8 cellular contexts compared by ENCODE assay signal in the genomic region with DNA sequence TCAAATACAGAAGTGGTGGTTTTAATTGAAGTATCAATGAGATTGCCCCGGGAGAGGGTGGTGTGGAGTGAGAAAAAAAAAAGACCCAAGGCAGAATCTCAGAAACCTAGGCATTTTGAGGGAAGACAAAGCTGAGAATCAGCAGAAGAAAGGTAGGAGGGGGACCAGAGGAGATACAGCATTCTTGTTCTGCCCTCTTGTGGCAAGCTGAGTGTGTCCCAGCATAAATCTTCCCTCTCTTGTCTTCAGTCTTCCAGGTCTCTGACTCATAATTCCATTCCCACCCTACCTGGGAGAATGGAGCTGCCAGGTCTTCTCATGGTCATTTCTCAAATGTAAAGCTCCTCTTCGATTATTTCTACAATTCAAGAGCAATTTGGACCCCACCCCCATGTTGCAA. TPM values are rescaled to one million over a fixed set of nuclear protein-coding genes. Genes with fewer than 3 reads are reported as not detected.
DNase-seq lines count a peak whose midpoint lies in the region; ATAC-seq, FAIRE-seq and TF ChIP-seq lines count a peak whose summit lies in the region.

No MANE protein-coding gene starts in this region.

- WGBS in HepG2 (ENCODE audit: low lambda C conversion rate): 0% methylated on average over 2 of the region's 2 CpGs

- H3K79me2 ChIP-seq in Loucy (ENCODE audit: insufficient read depth, low read length) (peaks cover 30% of the 10 kb centered on the region), HepG2 (ENCODE audit: insufficient read depth, low read length) (no peaks in the 10 kb centered on the region)

- DNase-seq in G401 (ENCODE audit: low spot score) (peak; percentile 62), astrocyte of the hippocampus (ENCODE audit: low read depth, low spot score) (peak; percentile 14), HepG2 (ENCODE audit: low spot score) (peak; percentile 14), occipital lobe (lab: John Stamatoyannopoulos, UW) (no peak)

- no peak overlapping the region for H3K4me2 ChIP-seq in Loucy (ENCODE audit: low read depth, low read length, poor library complexity, severe bottlenecking)
- no peak overlapping the region for H3K4me2 ChIP-seq in HepG2 (ENCODE audit: low read depth, low read length)

- CTCF ChIA-PET in HepG2 (lab: Yijun Ruan, JAX; ENCODE audit: low intra/inter-chr PET ratio, low total read pairs): interaction anchor here (1.5 kb wide), 1 partner anchor 219 kb away, joined by 3 read pairs; no protein-coding TSS in a partner anchor

- H3K9me3 ChIP-seq in Loucy (ENCODE audit: insufficient read depth, low read depth, low read length) (no peaks in the 10 kb centered on the region), HepG2 (ENCODE audit: low read length) (no peaks in the 10 kb centered on the region)

- H3K9ac ChIP-seq in Loucy (ENCODE audit: low read depth, low read length, poor library complexity, severe bottlenecking) (no peak overlapping the region), HepG2 (ENCODE audit: insufficient read depth, low read depth, low read length) (no peak overlapping the region)

- H3K27me3 ChIP-seq in Loucy (ENCODE audit: insufficient read depth, low read length, poor library complexity, severe bottlenecking): no peaks in the 10 kb centered on the region
- H3K27me3 ChIP-seq in HepG2 (ENCODE audit: control insufficient read depth in 1 of 2, insufficient read depth in 2 of 2, low read length in 2 of 2): no peaks in the 10 kb centered on the region

- H3K4me1 ChIP-seq in Loucy (ENCODE audit: insufficient read depth, low read length, poor library complexity, severe bottlenecking): no peaks in the 10 kb centered on the region
- H3K4me1 ChIP-seq in HepG2 (ENCODE audit: insufficient read depth, low read length): no peaks in the 10 kb centered on the region

- in situ Hi-C loops in G401 (cut with HindIII; ENCODE audit: low sequenced_read_pairs): no loop called here
- in situ Hi-C loops in HepG2 (cut with HindIII; ENCODE audit: extremely low pct_ligation_motif_present, low pct_unique_long_range_greater_than_20kb): loop anchor here (25.0 kb wide), 1 partner anchor 223 kb away; no protein-coding TSS in a partner anchor

- ATAC-seq in HepG2 (peak; percentile 47; the same call in 1 of the 3 replicates), HG03571 (IDR thresholded peaks at IDR 0.05; ENCODE audit: unreplicated experiment) (no peak), HG02870 (IDR thresholded peaks at IDR 0.05; ENCODE audit: unreplicated experiment) (no peak), HG03354 (IDR thresholded peaks at IDR 0.05; ENCODE audit: poor library complexity, severe bottlenecking, unreplicated experiment) (no peak)

- no peaks in the 10 kb centered on the region for H3K9me2 ChIP-seq in Loucy (replicated peaks; ENCODE audit: low read depth, low read length)

- intact Hi-C loops in HepG2 (cut with micrococcal nuclease; ENCODE audit: unreplicated experiment): no loop called here

- POLR2A ChIA-PET in HepG2 (lab: Yijun Ruan, JAX): no interaction called here

- no TSS peak for BruUV-seq in HepG2 (replicated peaks; lab: Mats Ljungman, UMichigan)

- no peak overlapping the region for H2AFZ ChIP-seq in Loucy (ENCODE audit: low read length)
- no peak overlapping the region for H2AFZ ChIP-seq in HepG2 (ENCODE audit: low read length)

- no peak for TF ChIP-seq RAD21 in HepG2 (CRISPR knock-in tag; IDR thresholded peaks at IDR 0.05)

- TF ChIP-seq CTCF in Loucy (conservative IDR thresholded peaks at IDR 0.05; ENCODE audit: low read length) (peak; percentile 61), HepG2 (CRISPR knock-in tag; IDR thresholded peaks at IDR 0.05) (peak; percentile 62)

- TF ChIP-seq POLR2A in HepG2 (IDR thresholded peaks at IDR 0.05; ENCODE audit: insufficient read depth in 1 of 2, low read depth in 2 of 2, low read length in 2 of 2): no peak

- peaks cover 2% of the 10 kb centered on the region for H4K20me1 ChIP-seq in Loucy (ENCODE audit: insufficient read depth, low read length, poor library complexity, severe bottlenecking)
- no peaks in the 10 kb centered on the region for H4K20me1 ChIP-seq in HepG2 (ENCODE audit: insufficient read depth, low read length)

- TF ChIP-seq EP300 in HepG2 (IDR thresholded peaks at IDR 0.05; ENCODE audit: low read depth in 2 of 2, low read length in 2 of 2) (no peak), HepG2 (CRISPR knock-in tag; IDR thresholded peaks at IDR 0.05; ENCODE audit: borderline replicate concordance) (no peak)

- no peak overlapping the region for H3K27ac ChIP-seq in HepG2 (ENCODE audit: extremely low read length, insufficient read depth, low read length)

- no peak overlapping the region for H3K4me3 ChIP-seq in Loucy (ENCODE audit: low read length, poor library complexity, severe bottlenecking)
- no peak overlapping the region for H3K4me3 ChIP-seq in HepG2 (replicated peaks in 1 of 3; ENCODE audit: insufficient read depth in 1 of 3, low read depth in 2 of 3, low read length in 3 of 3)

- H3F3A ChIP-seq in Loucy (ENCODE audit: low read depth): no peaks in the 10 kb centered on the region

- peak; percentile 68 for FAIRE-seq in HepG2 (lab: Jason Lieb, UNC)

- H3K36me3 ChIP-seq in Loucy (ENCODE audit: insufficient read depth, low read length): peaks cover 14% of the 10 kb centered on the region
- H3K36me3 ChIP-seq in HepG2 (replicated peaks in 1 of 2; ENCODE audit: control insufficient read depth in 1 of 2, insufficient read depth in 2 of 2, low read length in 2 of 2): no peaks in the 10 kb centered on the region

TF ChIP-seq in HepG2, 621 proteins besides CTCF, POLR2A, EP300 and RAD21:
- TF ChIP-seq CHCHD3 (CRISPR knock-in tag; IDR thresholded peaks at IDR 0.05): no peak
- TF ChIP-seq, protein P1, sequence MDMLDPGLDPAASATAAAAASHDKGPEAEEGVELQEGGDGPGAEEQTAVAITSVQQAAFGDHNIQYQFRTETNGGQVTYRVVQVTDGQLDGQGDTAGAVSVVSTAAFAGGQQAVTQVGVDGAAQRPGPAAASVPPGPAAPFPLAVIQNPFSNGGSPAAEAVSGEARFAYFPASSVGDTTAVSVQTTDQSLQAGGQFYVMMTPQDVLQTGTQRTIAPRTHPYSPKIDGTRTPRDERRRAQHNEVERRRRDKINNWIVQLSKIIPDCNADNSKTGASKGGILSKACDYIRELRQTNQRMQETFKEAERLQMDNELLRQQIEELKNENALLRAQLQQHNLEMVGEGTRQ (IDR thresholded peaks at IDR 0.05; ENCODE audit: low read depth, low read length): no peak
- TF ChIP-seq, protein P1 (CRISPR knock-in tag; IDR thresholded peaks at IDR 0.05; ENCODE audit: borderline replicate concordance): no peak
- TF ChIP-seq ZNF672 (CRISPR knock-in tag; IDR thresholded peaks at IDR 0.05): no peak
- TF ChIP-seq SMC3 (IDR thresholded peaks at IDR 0.05; ENCODE audit: low read length): peak; percentile 36; the same call in 1 of the 2 replicates
- TF ChIP-seq TAF15 (IDR thresholded peaks at IDR 0.05; ENCODE audit: low read depth, low read length, poor library complexity, severe bottlenecking): no peak
- no peak for TF ChIP-seq HMGA1 (CRISPR knock-in tag; conservative IDR thresholded peaks at IDR 0.05)
- TF ChIP-seq STAG1 (CRISPR knock-in tag; IDR thresholded peaks at IDR 0.05): peak; percentile 60
- TF ChIP-seq EZH2 (conservative IDR thresholded peaks at IDR 0.05; ENCODE audit: low read depth, low read length): no peak
TF ChIP-seq in HepG2: peak in this region for 2.

RNA-seq across cellular contexts. Expression of a gene that starts 32.7 kb away (rescaled TPM):
- total RNA-seq in G401 (2014; rRNA removed; shearing (Covaris generic)): 103 and 129 TPM in 2 replicates
- total RNA-seq in HepG2 (2016; rRNA removed; fragmentation: Illumina TruSeq; extraction: Trizol) (105 and 145 TPM in 2 replicates), occipital lobe (82.7 TPM)
- total RNA-seq in HepG2 (2016; cell fraction: cytosol; rRNA removed; fragmentation: Illumina TruSeq; extraction: Trizol; ENCODE audit: low read depth): 12.9 and 14.8 TPM in 2 replicates
- total RNA-seq in HepG2 (2016; cell fraction: insoluble cytoplasmic fraction; rRNA removed; fragmentation: Illumina TruSeq; extraction: Trizol): 106 and 134 TPM in 2 replicates
- 36.5 and 39.6 TPM in 2 replicates for total RNA-seq in HepG2 (2016; cell fraction: membrane; rRNA removed; fragmentation: Illumina TruSeq; extraction: Trizol)
- 105 and 128 TPM in 2 replicates for total RNA-seq in HepG2 (2016; cell fraction: nucleus; rRNA removed; fragmentation: Illumina TruSeq; extraction: Trizol)
- polyA plus RNA-seq in HepG2 (2011; rRNA removed): 123 and 137 TPM in 2 replicates
- 89.4 and 95.1 TPM in 2 replicates for polyA plus RNA-seq in HepG2 (2011; cell fraction: cytosol; rRNA removed)
- 126 and 163 TPM in 2 replicates for polyA plus RNA-seq in HepG2 (2011; cell fraction: nucleus; rRNA removed)
- 105 and 149 TPM in 2 replicates for polyA plus RNA-seq in HepG2 (2012)
- polyA plus RNA-seq in HepG2 (2016; cell fraction: cytosol; fragmentation: Illumina TruSeq; extraction: Trizol; ENCODE audit: low read depth): 16.3 and 18.0 TPM in 2 replicates
- polyA plus RNA-seq in HepG2 (2016; cell fraction: insoluble cytoplasmic fraction; fragmentation: Illumina TruSeq; extraction: Trizol; ENCODE audit: low read depth): 183 and 230 TPM in 2 replicates
- 23.3 and 27.1 TPM in 2 replicates for polyA plus RNA-seq in HepG2 (2016; cell fraction: membrane; fragmentation: Illumina TruSeq; extraction: Trizol; ENCODE audit: low read depth)
- polyA plus RNA-seq in HepG2 (2016; cell fraction: nucleus; fragmentation: Illumina TruSeq; extraction: Trizol; ENCODE audit: insufficient read depth, low read depth): 196 and 206 TPM in 2 replicates
- 0.09 and 126 TPM in 2 replicates for polyA minus RNA-seq in HepG2 (2011; rRNA and poly(A)+ RNA removed; ENCODE audit: low replicate concordance)
- 147 and 152 TPM in 2 replicates for polyA minus RNA-seq in HepG2 (2011; cell fraction: cytosol; rRNA and poly(A)+ RNA removed)
- polyA minus RNA-seq in HepG2 (2011; cell fraction: nucleus; rRNA and poly(A)+ RNA removed): 48.2 and 49.1 TPM in 2 replicates
